19 cellular contexts compared by ENCODE assay signal in genomic region chr2:46125798-46126197, GRCh38.
A peak's percentile ranks its signal among the peaks of the same experiment; 100 is the strongest.
DNase-seq lines count a peak whose midpoint lies in the region; ATAC-seq and TF ChIP-seq lines count a peak whose summit lies in the region.
"Had no signal": no experiment of that assay in that cellular context is flagged by ENCODE, and none has a peak within 500 bp of the region (broad histone marks: within the 10 kb centered on the region; RNA-seq: fewer than 3 reads in every experiment).

No MANE protein-coding gene starts in this region.

- H3K4me3 Mint-ChIP-seq in MCF 10A (ENCODE audit: unreplicated experiment): no peak overlapping the region
- H3K4me3 Mint-ChIP-seq: CD8-positive, alpha-beta T cell; H9 had no signal

- H3K27me3 Mint-ChIP-seq in MCF 10A (ENCODE audit: insufficient read depth, unreplicated experiment): no peaks in the 10 kb centered on the region

- no peak for ATAC-seq in HG03460 (IDR thresholded peaks at IDR 0.05; ENCODE audit: unreplicated experiment)
- ATAC-seq: A549; CD8-positive, alpha-beta T cell; GM12878 had no signal

- TF ChIP-seq CTCF in breast epithelium (IDR thresholded peaks at IDR 0.05) (no peak), MCF 10A (IDR thresholded peaks at IDR 0.05; ENCODE audit: unreplicated experiment) (no peak), WERI-Rb-1 (IDR thresholded peaks at IDR 0.05; ENCODE audit: low read depth, low read length) (no peak), esophagus muscularis mucosa (IDR thresholded peaks at IDR 0.05) (no peak)

- WGBS in esophagus muscularis mucosa: 98% methylated on average over 4 of the region's 4 CpGs

- BruUV-seq in MCF 10A (replicated peaks; lab: Mats Ljungman, UMichigan): no TSS peak

- H3K4me1 ChIP-seq in breast epithelium: no peaks in the 10 kb centered on the region
- peaks cover 0 to 12% (median 3%) of the 10 kb centered on the region in 4 donors for H3K4me1 ChIP-seq in esophagus muscularis mucosa

- H3K4me1 Mint-ChIP-seq in MCF 10A (ENCODE audit: insufficient read depth, unreplicated experiment): no peaks in the 10 kb centered on the region
- H3K4me1 Mint-ChIP-seq: H9 had no signal

- H3K27me3 ChIP-seq in breast epithelium (no peaks in the 10 kb centered on the region), WERI-Rb-1 (ENCODE audit: insufficient read depth, low read depth, severe bottlenecking) (no peaks in the 10 kb centered on the region), esophagus muscularis mucosa (no peaks in the 10 kb centered on the region)
- H3K27me3 ChIP-seq: BLaER1 treated with 17β-estradiol and CSF1 and Interleukin-3, amounts not matched to agents 10 nM and 100 nM had no signal

- intact Hi-C loops in breast epithelium (cut with DNase I; ENCODE audit: low total_unique reads) (no loop called here), MCF 10A (cut with micrococcal nuclease) (no loop called here), esophagus muscularis mucosa (cut with DNase I) (no loop called here)

- no peaks in the 10 kb centered on the region for H3K36me3 Mint-ChIP-seq in MCF 10A (ENCODE audit: insufficient read depth, unreplicated experiment)
- H3K36me3 Mint-ChIP-seq: CD8-positive, alpha-beta T cell had no signal

- DNase-seq in breast epithelium (ENCODE audit: low spot score in 2 of 2) (peak in 1 of 2 donors; percentile 37), MCF 10A (ENCODE audit: unreplicated experiment) (no peak), WERI-Rb-1 (peak; percentile 77), esophagus muscularis mucosa (ENCODE audit: extremely low spot score) (peak; percentile 12), COLO829 (ENCODE audit: low spot score) (no peak), OCI-M2 (lab: John Stamatoyannopoulos, UW; ENCODE audit: unreplicated experiment) (no peak)
- DNase-seq in activated T-cell treated with anti-CD3 and anti-CD28 coated beads, Interleukin-2, amount 50 U/mL, for 48 hours: no peak
- DNase-seq: CD8-positive, alpha-beta T cell; COR-L47; DMS 273 treated with DMSO at 0.1 percent for 48 hours; DMS53; DND-41; EL; H9 had no signal

- TF ChIP-seq EP300 in esophagus muscularis mucosa (IDR thresholded peaks at IDR 0.05): no peak

- H3K27ac Mint-ChIP-seq in MCF 10A (ENCODE audit: low read depth, unreplicated experiment): no peak overlapping the region
- H3K27ac Mint-ChIP-seq: CD8-positive, alpha-beta T cell had no signal

- H3K9me3 ChIP-seq in breast epithelium: no peaks in the 10 kb centered on the region
- H3K9me3 ChIP-seq in WERI-Rb-1 (ENCODE audit: severe bottlenecking): no peaks in the 10 kb centered on the region
- H3K9me3 ChIP-seq in esophagus muscularis mucosa: no peaks in the 10 kb centered on the region
- H3K9me3 ChIP-seq: A549; BLaER1 treated with 17β-estradiol and CSF1 and Interleukin-3, amounts not matched to agents 10 nM and 100 nM had no signal

- TF ChIP-seq POLR2A in breast epithelium (IDR thresholded peaks at IDR 0.05): no peak
- no peak for TF ChIP-seq POLR2A in esophagus muscularis mucosa (IDR thresholded peaks at IDR 0.05; ENCODE audit: low read depth)

- CTCF ChIA-PET in MCF 10A (lab: Yijun Ruan, JAX): interaction anchor here (0.9 kb wide), 1 partner anchor 27 kb away, joined by 3 read pairs; no protein-coding TSS in a partner anchor

- H3K4me3 ChIP-seq in breast epithelium: no peak overlapping the region
- no peak overlapping the region for H3K4me3 ChIP-seq in WERI-Rb-1 (ENCODE audit: low read depth, low read length)
- H3K4me3 ChIP-seq in esophagus muscularis mucosa: no peak overlapping the region
- H3K4me3 ChIP-seq: A549; BLaER1 treated with 17β-estradiol and CSF1 and Interleukin-3, amounts not matched to agents 10 nM and 100 nM; GM12878 had no signal

- POLR2A ChIA-PET in MCF 10A (lab: Yijun Ruan, JAX): no interaction called here

- H3K36me3 ChIP-seq in breast epithelium (no peaks in the 10 kb centered on the region), WERI-Rb-1 (no peaks in the 10 kb centered on the region), esophagus muscularis mucosa (no peaks in the 10 kb centered on the region)

- H3K27ac ChIP-seq in breast epithelium (peak overlapping the region; percentile 34 to 50), WERI-Rb-1 (peak overlapping the region; percentile 3; the same call in 1 of the 2 replicates), esophagus muscularis mucosa (replicated peaks in 1 of 4) (no peak overlapping the region)
- H3K27ac ChIP-seq: 22Rv1; BLaER1 treated with 17β-estradiol and CSF1 and Interleukin-3, amounts not matched to agents 10 nM and 100 nM had no signal

- H3K9me3 Mint-ChIP-seq in MCF 10A (ENCODE audit: unreplicated experiment): no peaks in the 10 kb centered on the region
- H3K9me3 Mint-ChIP-seq: CD8-positive, alpha-beta T cell; H9 had no signal

Comparison
In these comparisons a context has a peak if more than half of its experiments do, and no peak if none do; other contexts are left out.
1. DNase-seq: peak in WERI-Rb-1 (single experiment) and esophagus muscularis mucosa (single experiment); none in MCF 10A (single experiment), activated T-cell treated with anti-CD3 and anti-CD28 coated beads, Interleukin-2, amount 50 U/mL, for 48 hours (0 of 2), COLO829 (single experiment) and OCI-M2 (single experiment).
2. H3K27ac ChIP-seq: peak in breast epithelium (2 of 2) and WERI-Rb-1 (single experiment); none in esophagus muscularis mucosa (0 of 4).